16 cellular contexts compared by ENCODE assay signal in the genomic region with DNA sequence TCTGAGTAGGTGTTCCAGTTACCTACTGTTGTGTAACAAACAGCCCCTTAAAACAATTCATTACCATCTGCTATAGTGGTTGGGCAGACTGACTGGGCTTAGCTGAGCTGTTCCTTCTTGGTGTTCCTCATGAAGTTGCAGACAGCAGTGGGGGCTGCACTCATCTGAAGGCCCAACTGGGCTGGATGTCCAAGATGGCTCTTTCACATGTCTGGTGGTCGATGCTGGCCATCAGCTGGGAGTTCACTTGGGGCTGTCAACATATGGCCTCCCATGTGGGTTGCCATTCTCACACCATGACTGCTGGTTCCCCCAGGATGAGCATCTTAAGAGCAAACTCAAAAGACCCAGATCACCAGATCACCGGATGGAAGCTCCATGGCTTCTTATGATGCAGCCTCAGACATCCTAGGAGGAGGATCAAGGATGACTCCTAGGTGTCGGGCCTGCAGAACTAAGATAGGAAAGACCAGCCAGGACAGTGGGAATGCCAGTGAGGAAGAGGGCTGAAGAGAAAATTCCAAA. TPM values are rescaled to one million over a fixed set of nuclear protein-coding genes. Genes with fewer than 3 reads are reported as not detected.
DNase-seq lines count a peak whose midpoint lies in the region; ATAC-seq and TF ChIP-seq lines count a peak whose summit lies in the region.
"Had no signal": no experiment of that assay in that cellular context is flagged by ENCODE, and none has a peak within 500 bp of the region (broad histone marks: within the 10 kb centered on the region; RNA-seq: fewer than 3 reads in every experiment).

No MANE protein-coding gene starts in this region.

- H3K4me3 ChIP-seq in colonic mucosa: no peak overlapping the region
- no peak overlapping the region for H3K4me3 ChIP-seq in WERI-Rb-1 (ENCODE audit: low read depth, low read length)
- H3K4me3 ChIP-seq: BLaER1 treated with 17β-estradiol and CSF1 and Interleukin-3, amounts not matched to agents 10 nM and 100 nM had no signal

- H3K36me3 ChIP-seq in colonic mucosa: no peaks in the 10 kb centered on the region
- H3K36me3 ChIP-seq in WERI-Rb-1: no peaks in the 10 kb centered on the region
- H3K36me3 ChIP-seq: BLaER1 treated with 17β-estradiol and CSF1 and Interleukin-3, amounts not matched to agents 10 nM and 100 nM had no signal

- H3K27ac Mint-ChIP-seq in type B pancreatic cell: no peak overlapping the region
- H3K27ac Mint-ChIP-seq: B cell; CD8-positive, alpha-beta T cell; H9 had no signal

- no peaks in the 10 kb centered on the region for H3K36me3 Mint-ChIP-seq in type B pancreatic cell
- H3K36me3 Mint-ChIP-seq: CD8-positive, alpha-beta T cell had no signal

- TF ChIP-seq CTCF in colonic mucosa (IDR thresholded peaks at IDR 0.05) (no peak), type B pancreatic cell (conservative IDR thresholded peaks at IDR 0.05) (no peak), WERI-Rb-1 (IDR thresholded peaks at IDR 0.05; ENCODE audit: low read depth, low read length) (no peak)

- H3K4me1 Mint-ChIP-seq in type B pancreatic cell (ENCODE audit: unreplicated experiment): no peaks in the 10 kb centered on the region
- H3K4me1 Mint-ChIP-seq: B cell, H9 had no signal

- no peaks in the 10 kb centered on the region for H3K4me1 ChIP-seq in colonic mucosa

- H3K27me3 ChIP-seq in colonic mucosa (no peaks in the 10 kb centered on the region), WERI-Rb-1 (ENCODE audit: insufficient read depth, low read depth, severe bottlenecking) (no peaks in the 10 kb centered on the region)
- H3K27me3 ChIP-seq: BLaER1 treated with 17β-estradiol and CSF1 and Interleukin-3, amounts not matched to agents 10 nM and 100 nM had no signal

- peak; percentile 17 for DNase-seq in activated CD8-positive, alpha-beta memory T cell treated with anti-CD3 and anti-CD28 coated beads, Interleukin-2, amount 50 U/mL, for 48 hours
- no peak for DNase-seq in activated CD8-positive, alpha-beta memory T cell treated with anti-CD3 and anti-CD28 coated beads, Interleukin-2, amount 50 U/mL, for 4 hours
- peak; percentile 11 for DNase-seq in colonic mucosa
- peak; percentile 7 for DNase-seq in left lobe of liver (ENCODE audit: low spot score)
- peak; percentile 20 for DNase-seq in type B pancreatic cell (ENCODE audit: extremely low spot score, unreplicated experiment)
- DNase-seq in dermis blood vessel endothelial cell: no peak
- no peak for DNase-seq in WERI-Rb-1
- no peak for DNase-seq in stimulated activated CD4-positive, alpha-beta T cell treated with anti-CD3 and anti-CD28 coated beads, Interleukin-12 subunit alpha, Interleukin-12 subunit beta, amount 100 ng/mL, for 4 hours
- DNase-seq: Calu3, DMS79 treated with DMSO at 0.1 percent for 48 hours, GF-D8, H9 had no signal

- H3K9me3 ChIP-seq in colonic mucosa: no peaks in the 10 kb centered on the region
- peaks cover 15% of the 10 kb centered on the region for H3K9me3 ChIP-seq in WERI-Rb-1 (ENCODE audit: severe bottlenecking)

- H3K27ac ChIP-seq in colonic mucosa (no peak overlapping the region), WERI-Rb-1 (no peak overlapping the region)
- H3K27ac ChIP-seq: BLaER1 treated with 17β-estradiol and CSF1 and Interleukin-3, amounts not matched to agents 10 nM and 100 nM had no signal

- ATAC-seq in left lobe of liver: no peak
- ATAC-seq: CD8-positive, alpha-beta T cell; HepG2 had no signal

- no peak overlapping the region for H3K4me3 Mint-ChIP-seq in type B pancreatic cell
- H3K4me3 Mint-ChIP-seq: B cell; CD8-positive, alpha-beta T cell; H9 had no signal

- no peak overlapping the region for H3K9ac ChIP-seq in colonic mucosa (ENCODE audit: low read depth in 2 of 2, low read length in 2 of 2)
- H3K9ac ChIP-seq: BLaER1 treated with 17β-estradiol and CSF1 and Interleukin-3, amounts not matched to agents 10 nM and 100 nM had no signal

- peaks cover 26% of the 10 kb centered on the region for H3K27me3 Mint-ChIP-seq in type B pancreatic cell

- H3K9me3 Mint-ChIP-seq in type B pancreatic cell: peaks cover 4% of the 10 kb centered on the region

- intact Hi-C loops in colonic mucosa (cut with DNase I): no loop called here

RNA-seq across cellular contexts. Expression of gene PPP2R2C, which starts 34.3 kb away (rescaled TPM):
- total RNA-seq in colonic mucosa (under 1 TPM; 0.05 to 0.35 TPM), left lobe of liver (0.13 TPM), type B pancreatic cell (ENCODE audit: low replicate concordance) (10.8 and 52.6 TPM in 2 replicates), dermis blood vessel endothelial cell (0.34 and 0.70 TPM in 2 replicates)
- total RNA-seq: B cell; CD8-positive, alpha-beta T cell had no signal

Comparison
In these comparisons a context has a peak if more than half of its experiments do, and no peak if none do; other contexts are left out.
1. DNase-seq: peak in activated CD8-positive, alpha-beta memory T cell treated with anti-CD3 and anti-CD28 coated beads, Interleukin-2, amount 50 U/mL, for 48 hours (single experiment), colonic mucosa (single experiment), left lobe of liver (single experiment) and type B pancreatic cell (single experiment); none in activated CD8-positive, alpha-beta memory T cell treated with anti-CD3 and anti-CD28 coated beads, Interleukin-2, amount 50 U/mL, for 4 hours (single experiment), dermis blood vessel endothelial cell (single experiment), WERI-Rb-1 (single experiment) and stimulated activated CD4-positive, alpha-beta T cell treated with anti-CD3 and anti-CD28 coated beads, Interleukin-12 subunit alpha, Interleukin-12 subunit beta, amount 100 ng/mL, for 4 hours (single experiment).